ENCODE assay signal across 1 cellular context in the genomic region with DNA sequence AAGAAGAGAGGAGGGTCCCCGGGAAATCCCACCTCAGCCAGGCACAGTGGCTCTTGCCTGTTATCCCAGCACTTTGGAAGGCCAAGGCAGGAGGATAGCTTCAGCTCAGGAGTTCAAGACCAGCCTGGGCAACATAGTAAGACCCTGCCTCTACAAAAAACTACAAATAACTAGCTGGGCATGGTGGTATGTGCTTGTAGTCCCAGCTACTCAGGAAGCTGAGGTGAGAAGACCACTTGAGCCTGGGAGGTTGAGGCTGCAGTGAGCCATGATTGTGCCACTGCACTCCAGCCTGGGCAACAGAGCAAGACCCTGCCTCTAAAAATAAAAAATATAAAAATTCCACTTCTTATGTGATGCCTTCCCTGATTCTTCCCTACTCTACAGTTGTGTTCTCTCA. TPM values are rescaled to one million over a fixed set of nuclear protein-coding genes. Genes with fewer than 3 reads are reported as not detected.
"Had no signal": no experiment of that assay in that cellular context is flagged by ENCODE, and none has a peak within 500 bp of the region (broad histone marks: within the 10 kb centered on the region; RNA-seq: fewer than 3 reads in every experiment).

No MANE protein-coding gene starts in this region.

RNA-seq across cellular contexts. Expression of a gene that starts 10.8 kb away (rescaled TPM):
- total RNA-seq: IMR-90 had no signal
